ENCODE assay signal across 17 cellular contexts in the genomic region with DNA sequence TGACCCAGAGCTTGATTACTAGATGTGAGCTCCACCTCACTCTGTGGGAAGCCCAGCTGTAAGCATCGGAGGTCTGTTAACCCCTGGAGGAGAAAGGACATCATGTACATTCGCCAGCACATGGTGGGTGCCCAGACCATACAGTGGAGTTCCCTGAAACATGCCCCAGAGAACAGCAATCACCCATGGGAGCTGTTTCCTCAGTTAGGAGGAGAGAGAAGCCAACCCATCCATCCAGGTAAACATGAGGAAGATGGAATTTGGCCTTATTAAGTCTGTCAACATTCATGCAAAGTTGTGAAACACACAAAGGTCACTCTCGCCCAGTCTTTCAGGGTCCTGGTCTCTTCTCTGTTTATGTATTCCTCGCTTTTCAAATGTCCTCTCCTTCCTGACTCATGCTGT.
"Had no signal": no experiment of that assay in that cellular context is flagged by ENCODE, and none has a peak within 500 bp of the region (broad histone marks: within the 10 kb centered on the region; RNA-seq: fewer than 3 reads in every experiment).

No MANE protein-coding gene starts in this region.

- H3K4me3 ChIP-seq: colonic mucosa, psoas muscle, stomach, thoracic aorta, transverse colon had no signal

- H3K9ac ChIP-seq: parathyroid adenoma had no signal

- ATAC-seq: foreskin keratinocyte, left colon, natural killer cell, psoas muscle had no signal

- H3K27me3 ChIP-seq: colonic mucosa, foreskin keratinocyte, stomach, transverse colon had no signal

- H3K27ac ChIP-seq: colonic mucosa, foreskin keratinocyte, parathyroid adenoma, psoas muscle, stomach, transverse colon had no signal

- DNase-seq: colonic mucosa; effector CD4-positive, alpha-beta T cell; endodermal cell; erythroblast; foreskin keratinocyte; left colon; mammary epithelial cell; natural killer cell; psoas muscle; retina; stimulated activated CD4-positive, alpha-beta T cell treated with anti-CD3 and anti-CD28 coated beads, Interleukin-2, amount 100 ng/mL, for 24 hours; stimulated activated naive CD4-positive, alpha-beta T cell; stomach; substantia nigra; transverse colon had no signal

- H3K9me3 ChIP-seq: colonic mucosa, psoas muscle, stomach, thoracic aorta, transverse colon had no signal

- H3K4me1 ChIP-seq: colonic mucosa, foreskin keratinocyte, stomach, transverse colon had no signal

- H3K36me3 ChIP-seq: colonic mucosa, stomach, thoracic aorta, transverse colon had no signal

- H2AFZ ChIP-seq: parathyroid adenoma had no signal
